In the genomic region with DNA sequence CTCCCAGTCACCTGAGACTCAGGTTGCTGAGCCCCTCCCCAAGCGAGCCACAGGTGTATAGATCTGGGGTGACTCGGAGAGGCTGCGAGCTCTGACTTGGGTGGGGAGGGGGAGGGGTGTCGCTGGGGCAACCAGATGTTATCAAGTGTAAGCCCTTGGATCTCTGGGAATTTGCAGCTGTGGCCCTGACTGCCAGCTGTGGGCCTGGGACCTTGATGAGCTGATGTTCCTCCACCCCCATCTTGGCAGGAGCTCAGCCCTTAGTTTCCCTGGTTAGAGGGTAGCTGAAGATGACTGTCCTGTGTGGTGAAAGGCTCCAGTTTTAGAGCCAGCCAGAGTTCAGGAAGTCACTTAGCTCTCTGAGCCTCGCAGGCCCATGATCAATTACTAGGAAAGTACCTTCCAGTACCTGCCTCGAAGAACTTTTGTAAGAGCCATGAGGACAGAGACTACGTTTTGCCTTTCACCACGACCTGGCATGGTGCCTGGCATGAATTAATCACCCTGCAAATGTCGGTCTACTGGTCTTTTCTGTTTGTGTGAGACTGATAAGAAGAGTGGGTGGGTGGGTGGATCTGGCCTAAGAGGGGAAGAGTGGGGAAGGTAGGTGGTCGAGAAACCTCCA, we compare ENCODE assay signal across 8 cellular contexts. TPM values are rescaled to one million over a fixed set of nuclear protein-coding genes. Genes with fewer than 3 reads are reported as not detected.
DNase-seq lines count a peak whose midpoint lies in the region; ATAC-seq and TF ChIP-seq lines count a peak whose summit lies in the region.

No MANE protein-coding gene starts in this region.

- 43% methylated on average over 10 of the region's 10 CpGs for WGBS in liver

- peak in 1 of 2 donors; percentile 28 for TF ChIP-seq RAD21 in liver (IDR thresholded peaks at IDR 0.05)

- H3K27me3 ChIP-seq in AG04450 (ENCODE audit: control insufficient read depth, insufficient read depth, low read length), result no peaks in the 10 kb centered on the region
- no peaks in the 10 kb centered on the region for H3K27me3 ChIP-seq in liver (ENCODE audit: control insufficient read depth in 4 of 4, insufficient read depth in 4 of 4, low read length in 3 of 4)

- no peak for TF ChIP-seq CTCF in AG04450 (IDR thresholded peaks at IDR 0.05; ENCODE audit: low read depth, low read length)
- no peak for TF ChIP-seq CTCF in HEK293 (tag by site-specific recombination; IDR thresholded peaks at IDR 0.05)
- TF ChIP-seq CTCF in liver (IDR thresholded peaks at IDR 0.05; ENCODE audit: low read depth, low read length, missing input control), result no peak
- TF ChIP-seq CTCF in GM10248 (IDR thresholded peaks at IDR 0.05; ENCODE audit: control extremely low read depth, extremely low read depth, low read depth, missing control alignments), result no peak

- ATAC-seq in GM19023 (IDR thresholded peaks at IDR 0.05; ENCODE audit: unreplicated experiment), result no peak

- no peaks in the 10 kb centered on the region; the same call in 1 of the 2 replicates for H3K9me3 ChIP-seq in AG04450 (ENCODE audit: control insufficient read depth, insufficient read depth, low read length)
- H3K9me3 ChIP-seq in HEK293 (ENCODE audit: control insufficient read depth, insufficient read depth, low read depth, low read length), result no peaks in the 10 kb centered on the region
- H3K9me3 ChIP-seq in liver (ENCODE audit: control insufficient read depth in 4 of 4, low read length in 3 of 4), result no peaks in the 10 kb centered on the region

- H3K4me3 ChIP-seq in AG04450 (ENCODE audit: low read depth, low read length) (no peak overlapping the region), HEK293 (ENCODE audit: low read depth, low read length) (no peak overlapping the region), liver (ENCODE audit: low read depth in 1 of 3, low read length in 3 of 3) (no peak overlapping the region)

- no peak overlapping the region for H3K9ac ChIP-seq in liver (ENCODE audit: low read depth in 1 of 2, low read length in 2 of 2)

- H3K4me1 ChIP-seq in HEK293 (ENCODE audit: control insufficient read depth, insufficient read depth, low read length), result peaks cover 15% of the 10 kb centered on the region
- peaks cover 10 to 17% (median 12%) of the 10 kb centered on the region in 4 donors for H3K4me1 ChIP-seq in liver (ENCODE audit: control insufficient read depth in 4 of 4, insufficient read depth in 4 of 4, low read length in 3 of 4)

- POLR2A ChIA-PET in AG04450 (lab: Yijun Ruan, JAX) (interaction anchor here (0.6 to 1.6 kb wide), 2 partner anchors 20 to 58 kb away, joined by 3 to 6 read pairs; no protein-coding TSS in a partner anchor), HEK293 (lab: Yijun Ruan, JAX) (interaction anchor here (0.7 kb wide), 1 partner anchor 56 kb away, joined by 4 read pairs; a partner anchor contains a TSS), GM10248 (lab: Yijun Ruan, JAX) (interaction anchor here (1.0 kb wide), 1 partner anchor 11 kb away, joined by 4 read pairs; no protein-coding TSS in a partner anchor)

- H3K27ac ChIP-seq in AG04450 (ENCODE audit: low read depth, low read length), result peak overlapping the region; percentile 57
- H3K27ac ChIP-seq in HEK293 (ENCODE audit: extremely low read depth, low read depth, low read length), result no peak overlapping the region
- H3K27ac ChIP-seq in liver (ENCODE audit: low read depth in 1 of 2, low read length in 2 of 2), result peak overlapping the region; percentile 33 to 80

- CTCF ChIA-PET in AG04450 (lab: Charles Lee), result interaction anchor here (2.1 to 2.5 kb wide), 2 partner anchors 12 to 49 kb away, joined by 14 to 32 read pairs; no protein-coding TSS in a partner anchor
- CTCF ChIA-PET in HEK293 (lab: Yijun Ruan, JAX), result interaction anchor here (0.6 to 2.0 kb wide), 4 partner anchors 12 to 306 kb away, joined by 3 to 13 read pairs (median 6); no protein-coding TSS in a partner anchor
- CTCF ChIA-PET in GM10248 (lab: Yijun Ruan, JAX), result interaction anchor here (1.3 to 2.1 kb wide), 3 partner anchors 12 to 49 kb away, joined by 3 to 22 read pairs (median 5); no protein-coding TSS in a partner anchor

- no peaks in the 10 kb centered on the region; a peak in 1 of 3 replicates for H3K36me3 ChIP-seq in HEK293 (ENCODE audit: control insufficient read depth in 2 of 2, insufficient read depth in 1 of 2, low read length in 2 of 2)
- no peaks in the 10 kb centered on the region for H3K36me3 ChIP-seq in liver (ENCODE audit: control insufficient read depth in 4 of 4, insufficient read depth in 3 of 4, low read depth in 1 of 4, low read length in 3 of 4)

- DNase-seq in AG04450 (ENCODE audit: low read depth, low spot score) (no peak), ureter (ENCODE audit: low spot score) (peak; percentile 86), GM10248 (ENCODE audit: extremely low spot score) (no peak), COR-L47 (lab: John Stamatoyannopoulos, UW) (no peak)
- DNase-seq in activated naive CD8-positive, alpha-beta T cell treated with anti-CD3 and anti-CD28 coated beads, Interleukin-2, amount 50 U/mL, for 16 hours (ENCODE audit: low read depth, low spot score), result peak; percentile 26

TF ChIP-seq in HEK293, 187 proteins besides CTCF, POLR2A, EP300 and RAD21 (continues in another document):
- TF ChIP-seq ZNF19 (tag by site-specific recombination; IDR thresholded peaks at IDR 0.05; ENCODE audit: low read depth) (no peak), ZNF350 (tag by site-specific recombination; IDR thresholded peaks at IDR 0.05) (no peak), GLIS1 (tag by site-specific recombination; IDR thresholded peaks at IDR 0.05) (no peak), ZNF114 (tag by site-specific recombination; IDR thresholded peaks at IDR 0.05) (no peak), ZNF10 (tag by site-specific recombination; IDR thresholded peaks at IDR 0.05) (no peak)
- TF ChIP-seq, protein P1, sequence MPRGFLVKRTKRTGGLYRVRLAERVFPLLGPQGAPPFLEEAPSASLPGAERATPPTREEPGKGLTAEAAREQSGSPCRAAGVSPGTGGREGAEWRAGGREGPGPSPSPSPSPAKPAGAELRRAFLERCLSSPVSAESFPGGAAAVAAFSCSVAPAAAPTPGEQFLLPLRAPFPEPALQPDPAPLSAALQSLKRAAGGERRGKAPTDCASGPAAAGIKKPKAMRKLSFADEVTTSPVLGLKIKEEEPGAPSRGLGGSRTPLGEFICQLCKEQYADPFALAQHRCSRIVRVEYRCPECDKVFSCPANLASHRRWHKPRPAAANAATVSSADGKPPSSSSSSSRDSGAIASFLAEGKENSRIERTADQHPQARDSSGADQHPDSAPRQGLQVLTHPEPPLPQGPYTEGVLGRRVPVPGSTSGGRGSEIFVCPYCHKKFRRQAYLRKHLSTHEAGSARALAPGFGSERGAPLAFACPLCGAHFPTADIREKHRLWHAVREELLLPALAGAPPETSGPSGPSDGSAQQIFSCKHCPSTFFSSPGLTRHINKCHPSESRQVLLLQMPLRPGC (tag by site-specific recombination; IDR thresholded peaks at IDR 0.05), result no peak

TF ChIP-seq in liver, 16 proteins besides CTCF, POLR2A, EP300 and RAD21:
- TF ChIP-seq JUND (IDR thresholded peaks at IDR 0.05) (peak in 1 of 2 donors; percentile 68), HNF4A (conservative IDR thresholded peaks at IDR 0.05) (peak; percentile 30 to 50), FOXA1 (IDR thresholded peaks at IDR 0.05) (no peak), RXRA (IDR thresholded peaks at IDR 0.05) (peak; percentile 8 to 62), YY1 (IDR thresholded peaks at IDR 0.05) (peak; percentile 60), SP1 (IDR thresholded peaks at IDR 0.05) (peak; percentile 36)

RNA-seq across cellular contexts. Expression of a gene that starts 55.8 kb away (rescaled TPM):
- polyA plus RNA-seq in AG04450 (2011; rRNA removed), result 105 and 107 TPM in 2 replicates
- polyA minus RNA-seq in AG04450 (2011; rRNA and poly(A)+ RNA removed), result 116 and 130 TPM in 2 replicates
- 10 to 100 TPM; 31.6 to 94.0 TPM for total RNA-seq in liver
- 10 to 100 TPM; 39.3 to 65.8 TPM for polyA plus RNA-seq in liver
- 205 TPM for total RNA-seq in ureter

RNA-seq across cellular contexts. Expression of a gene that starts 56.1 kb away (rescaled TPM):
- polyA plus RNA-seq in AG04450 (2011; rRNA removed), result 32.2 and 43.7 TPM in 2 replicates
- 25.1 and 38.3 TPM in 2 replicates for polyA minus RNA-seq in AG04450 (2011; rRNA and poly(A)+ RNA removed)
- 10 to 100 TPM; 15.8 to 24.8 TPM for total RNA-seq in liver
- 1 to 10 TPM; 1.9 to 6.4 TPM for polyA plus RNA-seq in liver
- total RNA-seq in ureter, result 41.0 TPM

RNA-seq across cellular contexts. Expression of a gene that starts 58.8 kb away (rescaled TPM):
- polyA plus RNA-seq in AG04450 (2011; rRNA removed) (50.4 and 65.1 TPM in 2 replicates), liver (under 1 TPM; 0.28 to 0.33 TPM)
- polyA minus RNA-seq in AG04450 (2011; rRNA and poly(A)+ RNA removed), result 63.5 and 68.5 TPM in 2 replicates
- total RNA-seq in liver (1 to 10 TPM in 1 of 2 donors, under 1 TPM in 1; 0.23 to 1.5 TPM), ureter (6.4 TPM)

Comparison
In these comparisons a context has a peak if more than half of its experiments do, and no peak if none do; other contexts are left out.
1. DNase-seq: peak in activated naive CD8-positive, alpha-beta T cell treated with anti-CD3 and anti-CD28 coated beads, Interleukin-2, amount 50 U/mL, for 16 hours (single experiment) and ureter (single experiment); none in AG04450 (single experiment), GM10248 (single experiment) and COR-L47 (single experiment).